8 cellular contexts compared by ENCODE assay signal in the genomic region with DNA sequence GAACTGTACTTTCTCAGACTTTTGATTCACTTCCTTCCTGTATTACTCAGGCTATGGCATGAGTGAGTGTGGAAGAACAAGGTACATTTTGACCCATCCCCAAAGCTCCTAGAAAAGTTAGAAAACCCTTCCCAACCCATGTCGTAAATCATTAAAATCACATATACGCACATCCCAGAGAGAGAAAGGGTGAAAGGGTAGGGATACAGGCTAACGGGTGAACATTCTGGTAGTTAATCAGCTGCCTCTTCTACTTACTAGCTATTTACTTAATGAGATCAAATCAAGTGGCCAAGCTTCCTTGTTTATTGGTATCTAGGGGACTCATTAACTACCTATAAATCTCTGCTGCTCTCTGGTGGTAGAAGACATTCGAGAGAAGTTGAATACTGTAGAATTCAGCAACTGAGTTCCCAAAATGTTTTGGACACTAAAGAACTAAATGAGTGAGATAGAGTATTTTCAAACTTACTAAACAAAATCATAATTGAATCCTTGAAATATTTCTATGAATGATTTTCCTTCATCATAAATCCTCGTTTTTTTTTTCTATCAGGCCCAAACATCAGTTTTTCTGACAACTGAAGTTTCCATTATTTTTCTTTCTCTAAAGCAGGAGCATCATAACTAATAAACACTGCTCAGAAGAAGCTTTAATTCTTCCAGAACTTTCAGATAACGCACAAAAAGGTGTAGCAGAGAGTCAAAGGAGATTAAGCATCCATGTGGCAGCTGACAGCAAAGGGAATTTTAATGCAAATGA.
DNase-seq lines count a peak whose midpoint lies in the region; ATAC-seq and TF ChIP-seq lines count a peak whose summit lies in the region.

No MANE protein-coding gene starts in this region.

- H3K27me3 ChIP-seq in PC-3 (ENCODE audit: low read length) = no peaks in the 10 kb centered on the region
- no peaks in the 10 kb centered on the region for H3K27me3 ChIP-seq in ovary

- H2AFZ ChIP-seq in PC-3 (ENCODE audit: low read length) = peak overlapping the region; percentile 56

- DNase-seq in ACHN = peak; percentile 53
- DNase-seq in H4 (ENCODE audit: low spot score) = peak; percentile 48
- DNase-seq in PC-3 = peak; percentile 91
- peak; percentile 7 to 49 for DNase-seq in erythroblast (lab: John Stamatoyannopoulos, UW)
- DNase-seq in ovary = no peak
- DNase-seq in amygdala (lab: John Stamatoyannopoulos, UW) = no peak
- no peak for DNase-seq in C1 segment of cervical spinal cord (lab: John Stamatoyannopoulos, UW)

- 0 out of 2 replicates have a peak overlapping the region, but pooled peaks have one; percentile 4 for H3K9ac ChIP-seq in PC-3 (ENCODE audit: low read length)

- TF ChIP-seq EP300 in ovary (IDR thresholded peaks at IDR 0.05) = no peak

- H3K27ac ChIP-seq in PC-3 (ENCODE audit: low read length) (peak overlapping the region; percentile 79), ovary (no peak overlapping the region)

- H3K4me1 ChIP-seq in PC-3 (ENCODE audit: insufficient read depth, low read length) (peaks cover 39% of the 10 kb centered on the region), ovary (ENCODE audit: insufficient read depth) (peaks cover 3% of the 10 kb centered on the region)

- H3F3A ChIP-seq in PC-3 (ENCODE audit: low read length, unreplicated experiment) = no peaks in the 10 kb centered on the region

- TF ChIP-seq POLR2A in erythroblast (IDR thresholded peaks at IDR 0.05; ENCODE audit: low read length) (no peak), ovary (IDR thresholded peaks at IDR 0.05) (no peak)

- H3K4me2 ChIP-seq in PC-3 (ENCODE audit: low read length) = peak overlapping the region; percentile 6; the same call in 1 of the 2 replicates

- intact Hi-C loops in PC-3 (cut with micrococcal nuclease) (loop anchor here (1.0 to 5.0 kb wide), 10 partner anchors 160 to 733 kb away; no protein-coding TSS in a partner anchor), ovary (cut with DNase I) (loop anchor here in 1 of 4 donors (5.0 kb wide), 1 partner anchor 304 kb away; no protein-coding TSS in a partner anchor)

- H3K9me3 ChIP-seq in PC-3 (ENCODE audit: low read length) = no peaks in the 10 kb centered on the region
- H3K9me3 ChIP-seq in ovary = no peaks in the 10 kb centered on the region

- no peaks in the 10 kb centered on the region for H3K79me2 ChIP-seq in PC-3 (ENCODE audit: low read length)

- CTCF ChIA-PET in PC-3 (lab: Charles Lee) = interaction anchor here (0.5 to 1.7 kb wide), 22 partner anchors 15 to 772 kb away, joined by 3 to 21 read pairs (median 4); partner anchors contain the start of gene ABI3BP

- H3K36me3 ChIP-seq in PC-3 (ENCODE audit: low read depth, low read length) = no peaks in the 10 kb centered on the region
- H3K36me3 ChIP-seq in ovary = no peaks in the 10 kb centered on the region

- H3K9me2 ChIP-seq in PC-3 (replicated peaks; ENCODE audit: low read length) = no peaks in the 10 kb centered on the region

- H4K20me1 ChIP-seq in PC-3 (ENCODE audit: low read length) = no peaks in the 10 kb centered on the region

- WGBS in ovary, 3 donors = 44 to 49% (median 45%) methylated on average over 6 of the region's 6 CpGs

- in situ Hi-C loops in ACHN (cut with HindIII; ENCODE audit: low pct_ligation_motif_present, low pct_unique_long_range_greater_than_20kb, low sequenced_read_pairs) = no loop called here

- TF ChIP-seq CTCF in PC-3 (conservative IDR thresholded peaks at IDR 0.05; ENCODE audit: low read depth, low read length) (peak; percentile 96), ovary (IDR thresholded peaks at IDR 0.05) (peak in 2 of 3 donors; percentile 48 to 72)

- ATAC-seq in PC-3 = peak; percentile 81
- no peak for ATAC-seq in HG03520 (IDR thresholded peaks at IDR 0.05; ENCODE audit: unreplicated experiment)

- POLR2A ChIA-PET in PC-3 (lab: Charles Lee; ENCODE audit: unreplicated experiment) = interaction anchor here (0.6 kb wide), 1 partner anchor 316 kb away, joined by 8 read pairs; no protein-coding TSS in a partner anchor

- H3K4me3 ChIP-seq in PC-3 (ENCODE audit: low read length) (no peak overlapping the region), ovary (no peak overlapping the region)

- no TSS peak for BruUV-seq in PC-3 (replicated peaks; lab: Mats Ljungman, UMichigan)

Comparison
In these comparisons a context has a peak if more than half of its experiments do, and no peak if none do; other contexts are left out.
1. DNase-seq: peak in ACHN (single experiment), H4 (single experiment), PC-3 (single experiment) and erythroblast (2 of 2); none in ovary (0 of 5), amygdala (0 of 56) and C1 segment of cervical spinal cord (0 of 14).